In the genomic region with DNA sequence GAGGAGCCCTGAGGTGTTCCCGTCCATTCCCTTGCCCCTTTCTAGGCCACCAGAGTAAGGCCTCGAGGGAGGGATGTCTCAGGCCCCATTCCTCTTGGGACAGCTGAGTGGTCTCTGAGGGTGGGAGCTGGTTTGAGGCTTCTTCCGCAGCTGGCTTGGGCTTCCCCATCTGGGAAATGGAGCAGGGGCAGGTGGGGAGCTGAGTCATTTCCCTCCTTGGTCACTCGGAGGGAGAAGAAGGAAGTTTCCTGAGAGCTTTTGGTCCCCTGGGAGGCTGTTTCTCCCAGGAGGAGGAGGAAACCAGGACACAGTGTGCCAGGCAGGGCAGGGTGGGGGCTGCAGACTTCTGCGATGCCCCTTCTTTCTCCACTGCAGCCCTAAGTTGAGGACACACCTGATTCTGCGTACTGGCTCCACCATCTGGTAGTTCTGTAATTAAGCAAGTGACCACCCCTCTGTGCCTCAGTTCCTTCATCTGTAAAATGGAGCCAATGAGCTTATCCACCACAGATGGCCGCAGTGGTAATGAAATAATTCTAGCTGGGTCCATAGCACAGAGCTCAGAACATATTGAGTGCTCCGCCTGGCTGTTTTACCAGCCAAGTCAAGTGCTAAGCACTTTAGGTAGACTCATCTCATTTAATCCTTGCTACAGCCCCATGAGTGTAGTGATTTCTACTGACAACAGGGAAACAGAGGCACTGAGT, we compare ENCODE assay signal across 22 cellular contexts. TPM values are rescaled to one million over a fixed set of nuclear protein-coding genes. Genes with fewer than 3 reads are reported as not detected.
A peak's percentile ranks its signal among the peaks of the same experiment; 100 is the strongest.
DNase-seq lines count a peak whose midpoint lies in the region; ATAC-seq and TF ChIP-seq lines count a peak whose summit lies in the region.
"Had no signal": no experiment of that assay in that cellular context is flagged by ENCODE, and none has a peak within 500 bp of the region (broad histone marks: within the 10 kb centered on the region; RNA-seq: fewer than 3 reads in every experiment).

No MANE protein-coding gene starts in this region.

- no peak for ATAC-seq in HG03442 (IDR thresholded peaks at IDR 0.05; ENCODE audit: unreplicated experiment)
- ATAC-seq: gastrocnemius medialis had no signal

- H3K9me2 ChIP-seq in OCI-LY7 (ENCODE audit: insufficient read depth, low read length) = no peaks in the 10 kb centered on the region

- no TSS peak for BruUV-seq in OCI-LY7 (replicated peaks; lab: Mats Ljungman, UMichigan)

- no peak overlapping the region for H4K5ac ChIP-seq in H9 (ENCODE audit: insufficient read length, low read depth, low read length)
- H4K5ac ChIP-seq in mesendoderm (ENCODE audit: low read length) = no peak overlapping the region

- WGBS in H9 (ENCODE audit: extremely low coverage, insufficient read length, low lambda C conversion rate) = no CpG with 5 or more reads among the region's 8 CpGs
- WGBS in mesendoderm (ENCODE audit: extremely low coverage, insufficient coverage, low lambda C conversion rate) = no CpG with 5 or more reads among the region's 8 CpGs

- intact Hi-C loops in OCI-LY7 (cut with micrococcal nuclease; ENCODE audit: unreplicated experiment) = loop anchor here (1.0 kb wide), 2 partner anchors 57 to 94 kb away; no protein-coding TSS in a partner anchor

- no peak overlapping the region for H2AFZ ChIP-seq in H9 (ENCODE audit: low read length)
- H2AFZ ChIP-seq in OCI-LY7 (ENCODE audit: low read length) = no peak overlapping the region
- H2AFZ ChIP-seq: GM23248 had no signal

- H4K8ac ChIP-seq in H9 (replicated peaks; ENCODE audit: insufficient read length, low read depth, low read length) (no peak overlapping the region), mesendoderm (ENCODE audit: low read depth, low read length) (no peak overlapping the region)

- peak; percentile 72 for DNase-seq in Daoy (ENCODE audit: low read depth)
- no peak for DNase-seq in H9
- DNase-seq in OCI-LY7 (ENCODE audit: low spot score) = peak; percentile 52
- peak; percentile 15 for DNase-seq in mesendoderm
- no peak for DNase-seq in HCEC 1CT
- no peak for DNase-seq in endothelial cell (ENCODE audit: low spot score)
- no peak for DNase-seq in CD8-positive, alpha-beta memory T cell
- DNase-seq: activated CD4-positive, alpha-beta T cell treated with anti-CD3 and anti-CD28 coated beads for 48 hours; activated CD8-positive, alpha-beta memory T cell treated with anti-CD3 and anti-CD28 coated beads, Interleukin-2, amount 50 U/mL, for 4 hours; activated effector memory CD4-positive, alpha-beta T cell treated with anti-CD3 and anti-CD28 coated beads, Interleukin-2, amount 50 U/mL, for 16 hours; gastrocnemius medialis; GM23248; IMR-90; NCI-H187 treated with DMSO at 0.1 percent for 48 hours; NCI-H345; posterior cingulate gyrus; stimulated activated CD4-positive, alpha-beta T cell treated with anti-CD3 and anti-CD28 coated beads, Interleukin-4, amount 100 ng/mL, for 1 hour; stomach had no signal

- H3K27me3 Mint-ChIP-seq in H9 (ENCODE audit: low read depth) (peaks cover 67% of the 10 kb centered on the region), endothelial cell (ENCODE audit: unreplicated experiment) (peaks cover 30% of the 10 kb centered on the region)
- peaks cover 24 to 32% of the 10 kb centered on the region in 2 donors for H3K27me3 Mint-ChIP-seq in CD8-positive, alpha-beta memory T cell

- H3K79me2 ChIP-seq in H9 (ENCODE audit: insufficient read depth, low read length) (no peaks in the 10 kb centered on the region), OCI-LY7 (ENCODE audit: insufficient read depth, low read depth, low read length) (no peaks in the 10 kb centered on the region), mesendoderm (ENCODE audit: control insufficient read depth, insufficient read depth, low read length) (no peaks in the 10 kb centered on the region)

- peaks cover 14% of the 10 kb centered on the region; the same call in 1 of the 2 replicates for H3K27me3 ChIP-seq in H9 (ENCODE audit: insufficient read depth, low read length)
- peaks cover 4% of the 10 kb centered on the region for H3K27me3 ChIP-seq in mesendoderm (ENCODE audit: insufficient read depth, low read length, poor library complexity)
- no peaks in the 10 kb centered on the region for H3K27me3 ChIP-seq in CD8-positive, alpha-beta memory T cell (ENCODE audit: insufficient read depth, low read length, poor library complexity, severe bottlenecking)
- H3K27me3 ChIP-seq: gastrocnemius medialis had no signal

- H2BK5ac ChIP-seq in H9 (ENCODE audit: insufficient read length, low read length) = no peak overlapping the region
- no peak overlapping the region for H2BK5ac ChIP-seq in mesendoderm (ENCODE audit: low read length)

- no peak overlapping the region for H3K4me2 ChIP-seq in H9 (ENCODE audit: insufficient read depth, insufficient read length, low read length)
- no peak overlapping the region for H3K4me2 ChIP-seq in OCI-LY7 (ENCODE audit: low read length)
- H3K4me2 ChIP-seq in mesendoderm (ENCODE audit: low read length) = no peak overlapping the region

- H3K79me1 ChIP-seq in H9 (ENCODE audit: insufficient read depth, low read depth, low read length, poor library complexity, severe bottlenecking) = no peaks in the 10 kb centered on the region
- no peaks in the 10 kb centered on the region for H3K79me1 ChIP-seq in mesendoderm (ENCODE audit: low read length)

- H3K18ac ChIP-seq in H9 (ENCODE audit: insufficient read length, low read depth, low read length) = no peak overlapping the region
- no peak overlapping the region for H3K18ac ChIP-seq in mesendoderm (ENCODE audit: low read length)

- H3K27ac ChIP-seq in H9 (ENCODE audit: insufficient read length, low read depth, low read length) (no peak overlapping the region), OCI-LY7 (ENCODE audit: low read depth, low read length, poor library complexity, severe bottlenecking) (no peak overlapping the region), mesendoderm (ENCODE audit: low read depth, low read length) (no peak overlapping the region)
- H3K27ac ChIP-seq in CD8-positive, alpha-beta memory T cell (ENCODE audit: low read depth, low read length) = no peak overlapping the region
- H3K27ac ChIP-seq: GM23248, stomach had no signal

- POLR2A ChIA-PET in OCI-LY7 (lab: Charles Lee) = interaction anchor here (1.0 kb wide), 1 partner anchor 92 kb away, joined by 3 read pairs; no protein-coding TSS in a partner anchor
- POLR2A ChIA-PET in CD8-positive, alpha-beta memory T cell (lab: Charles Lee) = no interaction called here

- H3K9me3 Mint-ChIP-seq in H9 = no peaks in the 10 kb centered on the region; a peak in 1 of 5 replicates
- no peaks in the 10 kb centered on the region for H3K9me3 Mint-ChIP-seq in endothelial cell (ENCODE audit: unreplicated experiment)
- H3K9me3 Mint-ChIP-seq in CD8-positive, alpha-beta memory T cell = no peaks in the 10 kb centered on the region
- H3K9me3 Mint-ChIP-seq: natural killer cell treated with Interleukin-12 subunit alpha and Interleukin-12 subunit beta and Interleukin-15 and Interleukin-18, amount 100 ng/mL, for 72 hours; type B pancreatic cell had no signal

- no peaks in the 10 kb centered on the region for H3K9me3 ChIP-seq in H9 (ENCODE audit: control insufficient read depth, low read depth, low read length)
- H3K9me3 ChIP-seq in OCI-LY7 (ENCODE audit: low read length) = no peaks in the 10 kb centered on the region
- H3K9me3 ChIP-seq in CD8-positive, alpha-beta memory T cell (ENCODE audit: low read length) = no peaks in the 10 kb centered on the region
- H3K9me3 ChIP-seq: BE2C, gastrocnemius medialis, stomach had no signal

- H3K27ac Mint-ChIP-seq in H9 (no peak overlapping the region), endothelial cell (ENCODE audit: unreplicated experiment) (no peak overlapping the region)
- H3K27ac Mint-ChIP-seq in CD8-positive, alpha-beta memory T cell = peak overlapping the region in 1 of 8 donors; percentile 50
- H3K27ac Mint-ChIP-seq: natural killer cell treated with Interleukin-12 subunit alpha and Interleukin-12 subunit beta and Interleukin-15 and Interleukin-18, amount 100 ng/mL, for 72 hours had no signal

- no peak overlapping the region for H3K14ac ChIP-seq in H9 (ENCODE audit: insufficient read depth, low read length)

- H3T11ph ChIP-seq in H9 (ENCODE audit: low read length) = no peak overlapping the region

- H3K4ac ChIP-seq in H9 (ENCODE audit: low read depth, low read length) = no peak overlapping the region
- H3K4ac ChIP-seq in mesendoderm (ENCODE audit: low read depth, low read length) = no peak overlapping the region

- no peak overlapping the region for H3K4me3 ChIP-seq in OCI-LY7 (ENCODE audit: low read depth, low read length, poor library complexity, severe bottlenecking)
- H3K4me3 ChIP-seq in mesendoderm (ENCODE audit: low read length) = no peak overlapping the region
- H3K4me3 ChIP-seq in CD8-positive, alpha-beta memory T cell (ENCODE audit: low read length) = no peak overlapping the region
- H3K4me3 ChIP-seq: gastrocnemius medialis, GM23248, stomach had no signal

- no peak overlapping the region for H3K23ac ChIP-seq in H9 (ENCODE audit: insufficient read length, low read depth, low read length)
- H3K23ac ChIP-seq in mesendoderm (ENCODE audit: low read length) = no peak overlapping the region

- H3K4me1 ChIP-seq in H9 (ENCODE audit: insufficient read depth, low read length) (no peaks in the 10 kb centered on the region), OCI-LY7 (ENCODE audit: insufficient read depth, low read length, poor library complexity, severe bottlenecking) (peaks cover 20% of the 10 kb centered on the region), mesendoderm (ENCODE audit: control insufficient read depth, low read depth, low read length) (no peaks in the 10 kb centered on the region)
- H3K4me1 ChIP-seq in CD8-positive, alpha-beta memory T cell (ENCODE audit: insufficient read depth, low read length) = peaks cover 6% of the 10 kb centered on the region

- H2BK20ac ChIP-seq in H9 (ENCODE audit: low read depth, low read length, poor library complexity, severe bottlenecking) = no peak overlapping the region

- no peak overlapping the region for H4K91ac ChIP-seq in H9 (ENCODE audit: insufficient read length, low read depth, low read length)

- no peak overlapping the region for H2BK15ac ChIP-seq in H9 (ENCODE audit: low read depth, low read length)
- no peak overlapping the region for H2BK15ac ChIP-seq in mesendoderm (replicated peaks; ENCODE audit: low read depth)

- peaks cover 2% of the 10 kb centered on the region for H4K20me1 ChIP-seq in H9 (ENCODE audit: control insufficient read depth, insufficient read depth, insufficient read length)
- no peaks in the 10 kb centered on the region for H4K20me1 ChIP-seq in OCI-LY7 (ENCODE audit: insufficient read depth, low read length)

- no peak overlapping the region for H2BK120ac ChIP-seq in H9 (ENCODE audit: low read depth, low read length, poor library complexity, severe bottlenecking)
- H2BK120ac ChIP-seq in mesendoderm (ENCODE audit: low read depth, low read length) = no peak overlapping the region

- H2BK12ac ChIP-seq in H9 (ENCODE audit: insufficient read length, low read depth, low read length) = no peak overlapping the region

- TF ChIP-seq CTCF in H9 (conservative IDR thresholded peaks at IDR 0.05) (peak; percentile 35; the same call in 2 of the 3 replicates), OCI-LY7 (conservative IDR thresholded peaks at IDR 0.05; ENCODE audit: low read length) (peak; percentile 72), endothelial cell (IDR thresholded peaks at IDR 0.05; ENCODE audit: unreplicated experiment) (no peak)

- H3K4me3 Mint-ChIP-seq in H9 (peak overlapping the region in 1 of 2 experiments; percentile 76; a peak in 1 of 5 replicates), endothelial cell (ENCODE audit: unreplicated experiment) (no peak overlapping the region)
- no peak overlapping the region for H3K4me3 Mint-ChIP-seq in CD8-positive, alpha-beta memory T cell

- CTCF ChIA-PET in OCI-LY7 (lab: Charles Lee; ENCODE audit: unreplicated experiment) = interaction anchor here (0.6 to 1.3 kb wide), 2 partner anchors 44 to 95 kb away, joined by 3 to 4 read pairs; no protein-coding TSS in a partner anchor
- CTCF ChIA-PET in CD8-positive, alpha-beta memory T cell (lab: Charles Lee) = no interaction called here

- H3K4me1 Mint-ChIP-seq in H9 (peaks cover 23 to 48% of the 10 kb centered on the region in 2 experiments), endothelial cell (ENCODE audit: unreplicated experiment) (peaks cover 4% of the 10 kb centered on the region)
- H3K4me1 Mint-ChIP-seq in CD8-positive, alpha-beta memory T cell = peaks cover 2 to 18% (median 7%) of the 10 kb centered on the region in 3 donors

- H3K9ac ChIP-seq in H9 (ENCODE audit: extremely low read depth, insufficient read length, low read length) (no peak overlapping the region), mesendoderm (ENCODE audit: low read length) (no peak overlapping the region)
- H3K9ac ChIP-seq: GM23248 had no signal

- no peak overlapping the region for H3K56ac ChIP-seq in H9 (ENCODE audit: insufficient read length, low read depth, low read length)
- no peak overlapping the region for H3K56ac ChIP-seq in mesendoderm (ENCODE audit: low read length)

- H2AK5ac ChIP-seq in H9 (ENCODE audit: insufficient read length, low read length) = no peak overlapping the region
- no peak overlapping the region for H2AK5ac ChIP-seq in mesendoderm (ENCODE audit: low read length)

- H3K36me3 ChIP-seq in OCI-LY7 (ENCODE audit: insufficient read depth, low read length) (no peaks in the 10 kb centered on the region), mesendoderm (ENCODE audit: control insufficient read depth, insufficient read depth, low read length) (no peaks in the 10 kb centered on the region)
- H3K36me3 ChIP-seq in CD8-positive, alpha-beta memory T cell (ENCODE audit: insufficient read depth, low read length) = no peaks in the 10 kb centered on the region
- H3K36me3 ChIP-seq: BE2C, gastrocnemius medialis, stomach had no signal

- H3K23me2 ChIP-seq in H9 (ENCODE audit: insufficient read length, low read depth, low read length, poor library complexity, severe bottlenecking) = peaks cover 15% of the 10 kb centered on the region

- H3K36me3 Mint-ChIP-seq in H9 (ENCODE audit: insufficient read depth in 1 of 3, low read depth in 3 of 3) (no peaks in the 10 kb centered on the region), endothelial cell (ENCODE audit: low read depth, unreplicated experiment) (no peaks in the 10 kb centered on the region)
- peaks cover 0 to 2% (median 0%) of the 10 kb centered on the region in 3 donors for H3K36me3 Mint-ChIP-seq in CD8-positive, alpha-beta memory T cell
- H3K36me3 Mint-ChIP-seq: natural killer cell treated with Interleukin-12 subunit alpha and Interleukin-12 subunit beta and Interleukin-15 and Interleukin-18, amount 100 ng/mL, for 72 hours; type B pancreatic cell had no signal

RNA-seq across cellular contexts. Expression of gene KCNJ12, which starts 1.5 kb away (rescaled TPM):
- 2.8 and 2.9 TPM in 2 replicates for total RNA-seq in Daoy (2014; rRNA removed; shearing (Covaris generic))
- total RNA-seq in H9 (2021) (0.29 and 0.39 TPM in 2 replicates), OCI-LY7 (2022) (0.17 and 0.22 TPM in 2 replicates), endothelial cell (ENCODE audit: unreplicated experiment) (0.56 TPM)
- total RNA-seq in OCI-LY7 (2014; rRNA removed; shearing (Covaris generic)) = 0.13 and 0.16 TPM in 2 replicates
- 0.29 TPM for polyA plus RNA-seq in mesendoderm (2013, experiment 1 of 2)
- polyA plus RNA-seq in mesendoderm (2013, experiment 2 of 2) = 0.32 TPM
- not detected for total RNA-seq in CD8-positive, alpha-beta memory T cell
- not detected for polyA plus RNA-seq in CD8-positive, alpha-beta memory T cell
- total RNA-seq: natural killer cell treated with Interleukin-12 subunit alpha and Interleukin-12 subunit beta and Interleukin-15 and Interleukin-18, amount 100 ng/mL, for 72 hours had no signal

Comparison
In these comparisons a context has a peak if more than half of its experiments do, and no peak if none do; other contexts are left out.
1. DNase-seq: peak in Daoy (single experiment), OCI-LY7 (single experiment) and mesendoderm (single experiment); none in H9 (single experiment), HCEC 1CT (single experiment), endothelial cell (single experiment) and CD8-positive, alpha-beta memory T cell (0 of 5).